ENCODE assay signal across 8 cellular contexts in the genomic region with DNA sequence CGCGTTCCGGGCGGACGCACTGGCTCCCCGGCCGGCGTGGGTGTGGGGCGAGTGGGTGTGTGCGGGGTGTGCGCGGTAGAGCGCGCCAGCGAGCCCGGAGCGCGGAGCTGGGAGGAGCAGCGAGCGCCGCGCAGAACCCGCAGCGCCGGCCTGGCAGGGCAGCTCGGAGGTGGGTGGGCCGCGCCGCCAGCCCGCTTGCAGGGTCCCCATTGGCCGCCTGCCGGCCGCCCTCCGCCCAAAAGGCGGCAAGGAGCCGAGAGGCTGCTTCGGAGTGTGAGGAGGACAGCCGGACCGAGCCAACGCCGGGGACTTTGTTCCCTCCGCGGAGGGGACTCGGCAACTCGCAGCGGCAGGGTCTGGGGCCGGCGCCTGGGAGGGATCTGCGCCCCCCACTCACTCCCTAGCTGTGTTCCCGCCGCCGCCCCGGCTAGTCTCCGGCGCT. TPM values are rescaled to one million over a fixed set of nuclear protein-coding genes. Genes with fewer than 3 reads are reported as not detected.
DNase-seq lines count a peak whose midpoint lies in the region; ATAC-seq and TF ChIP-seq lines count a peak whose summit lies in the region.

A gene (plus strand): TSS at position 264 of the 442 bp plus-strand sequence. CDS start 1,211 bp downstream, outside the sequence.

- H3K36me3 Mint-ChIP-seq in mesothelial cell of epicardium (peaks cover 2% of the 10 kb centered on the region), type B pancreatic cell (peaks cover 21% of the 10 kb centered on the region), HFFc6 (ENCODE audit: low read depth) (no peaks in the 10 kb centered on the region)

- TF ChIP-seq CTCF in AG10803 (conservative IDR thresholded peaks at IDR 0.05; ENCODE audit: low read length) (no peak), epithelial cell of esophagus (IDR thresholded peaks at IDR 0.05; ENCODE audit: insufficient read depth, low read depth, low read length, missing control alignments) (no peak), mesothelial cell of epicardium (IDR thresholded peaks at IDR 0.05; ENCODE audit: unreplicated experiment) (peak; percentile 36), type B pancreatic cell (conservative IDR thresholded peaks at IDR 0.05) (peak; percentile 47), HFFc6 (IDR thresholded peaks at IDR 0.05) (no peak)

- peaks cover 8% of the 10 kb centered on the region for H3K27me3 Mint-ChIP-seq in mesothelial cell of epicardium (ENCODE audit: low read depth)
- peaks cover 2% of the 10 kb centered on the region for H3K27me3 Mint-ChIP-seq in type B pancreatic cell
- H3K27me3 Mint-ChIP-seq in HFFc6 (ENCODE audit: insufficient read depth), result peaks cover 15% of the 10 kb centered on the region

- H3K4me3 Mint-ChIP-seq in mesothelial cell of epicardium (peak within 1 kb of the TSS; percentile 95), type B pancreatic cell (peak within 1 kb of the TSS; percentile 98), HFFc6 (no peak within 1 kb of the TSS)

- peaks cover 53% of the 10 kb centered on the region for H3K4me1 Mint-ChIP-seq in mesothelial cell of epicardium
- H3K4me1 Mint-ChIP-seq in type B pancreatic cell (ENCODE audit: unreplicated experiment), result peaks cover 37% of the 10 kb centered on the region
- no peaks in the 10 kb centered on the region for H3K4me1 Mint-ChIP-seq in HFFc6 (ENCODE audit: low read depth)

- ATAC-seq in GM18519 (IDR thresholded peaks at IDR 0.05; ENCODE audit: low FRiP score, unreplicated experiment) (peak; percentile 42), HG03196 (IDR thresholded peaks at IDR 0.05; ENCODE audit: unreplicated experiment) (peak; percentile 48), SK-N-SH treated with all-trans-retinoic acid at 6 μM for 48 hours (peak; percentile 82)

- H3K4me3 ChIP-seq in AG10803 (ENCODE audit: low read length), result peak within 1 kb of the TSS; percentile 45
- peak within 1 kb of the TSS; percentile 41 for H3K4me3 ChIP-seq in epithelial cell of esophagus (ENCODE audit: low read length)

- H3K27ac Mint-ChIP-seq in mesothelial cell of epicardium (peak within 1 kb of the TSS; percentile 95), type B pancreatic cell (peak within 1 kb of the TSS; percentile 91), HFFc6 (no peak within 1 kb of the TSS)

- DNase-seq in AG10803 (ENCODE audit: low read depth) (no peak), epithelial cell of esophagus (ENCODE audit: low read depth) (peak; percentile 23), mesothelial cell of epicardium (ENCODE audit: low spot score in 2 of 2, unreplicated experiment in 2 of 2) (peak in 1 of 2 experiments; percentile 56), type B pancreatic cell (ENCODE audit: extremely low spot score, unreplicated experiment) (peak; percentile 85), HFFc6 (no peak)

- H3K9me3 Mint-ChIP-seq in mesothelial cell of epicardium (no peaks in the 10 kb centered on the region), type B pancreatic cell (no peaks in the 10 kb centered on the region), HFFc6 (no peaks in the 10 kb centered on the region)

TF ChIP-seq in SK-N-SH treated with all-trans-retinoic acid at 6 μM for 48 hours, 23 proteins besides CTCF, POLR2A, EP300 and RAD21:
- TF ChIP-seq GLIS3 (CRISPR knock-in tag; IDR thresholded peaks at IDR 0.05) (no peak), RARB (CRISPR knock-in tag; IDR thresholded peaks at IDR 0.05) (no peak), OSR1 (CRISPR knock-in tag; IDR thresholded peaks at IDR 0.05) (no peak), ZNF565 (CRISPR knock-in tag; conservative IDR thresholded peaks at IDR 0.05; ENCODE audit: low read depth) (no peak), ARNTL (CRISPR knock-in tag; IDR thresholded peaks at IDR 0.05; ENCODE audit: borderline replicate concordance, low read depth) (no peak), ZNF8 (CRISPR knock-in tag; IDR thresholded peaks at IDR 0.05) (no peak), TCF4 (CRISPR knock-in tag; IDR thresholded peaks at IDR 0.05; ENCODE audit: borderline replicate concordance) (no peak), ZFP3 (CRISPR knock-in tag; IDR thresholded peaks at IDR 0.05) (no peak), ZFP30 (CRISPR knock-in tag; IDR thresholded peaks at IDR 0.05) (no peak), PPARA (CRISPR knock-in tag; IDR thresholded peaks at IDR 0.05; ENCODE audit: borderline replicate concordance) (no peak), ISL1 (CRISPR knock-in tag; IDR thresholded peaks at IDR 0.05) (no peak)
- TF ChIP-seq, protein P1, sequence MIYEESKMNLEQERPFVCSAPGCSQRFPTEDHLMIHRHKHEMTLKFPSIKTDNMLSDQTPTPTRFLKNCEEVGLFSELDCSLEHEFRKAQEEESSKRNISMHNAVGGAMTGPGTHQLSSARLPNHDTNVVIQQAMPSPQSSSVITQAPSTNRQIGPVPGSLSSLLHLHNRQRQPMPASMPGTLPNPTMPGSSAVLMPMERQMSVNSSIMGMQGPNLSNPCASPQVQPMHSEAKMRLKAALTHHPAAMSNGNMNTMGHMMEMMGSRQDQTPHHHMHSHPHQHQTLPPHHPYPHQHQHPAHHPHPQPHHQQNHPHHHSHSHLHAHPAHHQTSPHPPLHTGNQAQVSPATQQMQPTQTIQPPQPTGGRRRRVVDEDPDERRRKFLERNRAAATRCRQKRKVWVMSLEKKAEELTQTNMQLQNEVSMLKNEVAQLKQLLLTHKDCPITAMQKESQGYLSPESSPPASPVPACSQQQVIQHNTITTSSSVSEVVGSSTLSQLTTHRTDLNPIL (CRISPR knock-in tag; IDR thresholded peaks at IDR 0.05; ENCODE audit: low read depth), result no peak
- TF ChIP-seq, protein P2, sequence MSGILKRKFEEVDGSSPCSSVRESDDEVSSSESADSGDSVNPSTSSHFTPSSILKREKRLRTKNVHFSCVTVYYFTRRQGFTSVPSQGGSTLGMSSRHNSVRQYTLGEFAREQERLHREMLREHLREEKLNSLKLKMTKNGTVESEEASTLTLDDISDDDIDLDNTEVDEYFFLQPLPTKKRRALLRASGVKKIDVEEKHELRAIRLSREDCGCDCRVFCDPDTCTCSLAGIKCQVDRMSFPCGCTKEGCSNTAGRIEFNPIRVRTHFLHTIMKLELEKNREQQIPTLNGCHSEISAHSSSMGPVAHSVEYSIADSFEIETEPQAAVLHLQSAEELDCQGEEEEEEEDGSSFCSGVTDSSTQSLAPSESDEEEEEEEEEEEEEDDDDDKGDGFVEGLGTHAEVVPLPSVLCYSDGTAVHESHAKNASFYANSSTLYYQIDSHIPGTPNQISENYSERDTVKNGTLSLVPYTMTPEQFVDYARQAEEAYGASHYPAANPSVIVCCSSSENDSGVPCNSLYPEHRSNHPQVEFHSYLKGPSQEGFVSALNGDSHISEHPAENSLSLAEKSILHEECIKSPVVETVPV (CRISPR knock-in tag; IDR thresholded peaks at IDR 0.05), result no peak

RNA-seq across cellular contexts. Expression of the gene that starts here (rescaled TPM):
- total RNA-seq in mesothelial cell of epicardium (239 to 246 TPM (median 240 TPM) in 3 replicates), type B pancreatic cell (ENCODE audit: low replicate concordance) (160 and 246 TPM in 2 replicates)
- under 1 TPM; 0.06 to 0.36 (median 0.18) TPM for total RNA-seq in HFFc6 (2021; fragmentation: NEBNext Ultra II Directional; extraction: Animal tissue kit (Norgen Biotek cat#: 25700))

Comparison
In these comparisons a context has a peak if more than half of its experiments do, and no peak if none do; other contexts are left out.
1. RNA of the gene that starts here (total RNA-seq): 239 to 246 TPM in mesothelial cell of epicardium and 160 to 246 TPM in type B pancreatic cell; 0.06 to 0.36 TPM in HFFc6; every median in the first group is over 100 times any median in the second.
2. DNase-seq: peak in epithelial cell of esophagus (single experiment) and type B pancreatic cell (single experiment); none in AG10803 (single experiment) and HFFc6 (single experiment).
3. CTCF ChIP-seq: peak in mesothelial cell of epicardium (single experiment) and type B pancreatic cell (single experiment); none in AG10803 (single experiment), epithelial cell of esophagus (single experiment) and HFFc6 (single experiment).
4. Peak in every context shown above with its lines, with median percentiles within 50 percentile points of each other: ATAC-seq.